ENCODE assay signal across 15 cellular contexts in genomic region chr6:167996424-167997199, GRCh38. TPM values are rescaled to one million over a fixed set of nuclear protein-coding genes. Genes with fewer than 3 reads are reported as not detected.
A peak's percentile ranks its signal among the peaks of the same experiment; 100 is the strongest.
DNase-seq lines count a peak whose midpoint lies in the region; ATAC-seq and TF ChIP-seq lines count a peak whose summit lies in the region.
"Had no signal": no experiment of that assay in that cellular context is flagged by ENCODE, and none has a peak within 500 bp of the region (broad histone marks: within the 10 kb centered on the region; RNA-seq: fewer than 3 reads in every experiment).

No MANE protein-coding gene starts in this region.

- H3K27ac ChIP-seq in esophagus muscularis mucosa (replicated peaks in 1 of 4): no peak overlapping the region

- no peak overlapping the region for H3K4me3 ChIP-seq in esophagus muscularis mucosa
- H3K4me3 ChIP-seq: MG63 had no signal

- H3K9me3 ChIP-seq in esophagus muscularis mucosa: no peaks in the 10 kb centered on the region
- H3K9me3 ChIP-seq: MG63 had no signal

- WGBS in esophagus muscularis mucosa: 84% methylated on average over 37 of the region's 43 CpGs

- no peak for ATAC-seq in HG03159 (IDR thresholded peaks at IDR 0.05; ENCODE audit: unreplicated experiment)
- no peak for ATAC-seq in left ventricle myocardium superior

- H3K36me3 ChIP-seq in esophagus muscularis mucosa: no peaks in the 10 kb centered on the region
- H3K36me3 ChIP-seq: MG63 had no signal

- intact Hi-C loops in esophagus muscularis mucosa (cut with DNase I) (no loop called here), posterior vena cava (cut with DNase I) (no loop called here), left ventricle myocardium superior (cut with micrococcal nuclease) (no loop called here)

- TF ChIP-seq CTCF in esophagus muscularis mucosa (IDR thresholded peaks at IDR 0.05): no peak

- peaks cover 0 to 49% (median 7%) of the 10 kb centered on the region in 4 donors for H3K27me3 ChIP-seq in esophagus muscularis mucosa
- H3K27me3 ChIP-seq: MG63 had no signal

- TF ChIP-seq POLR2A in esophagus muscularis mucosa (IDR thresholded peaks at IDR 0.05; ENCODE audit: low read depth): no peak

- DNase-seq in DMS53 treated with DMSO at 0.1 percent for 48 hours (lab: John Stamatoyannopoulos, UW; ENCODE audit: unreplicated experiment) (peak; percentile 0), NCI-H526 treated with DMSO at 0.1 percent for 48 hours (lab: John Stamatoyannopoulos, UW) (peak; percentile 27), esophagus muscularis mucosa (ENCODE audit: extremely low spot score) (peak; percentile 78), posterior vena cava (ENCODE audit: low spot score) (peak; percentile 81), left ventricle myocardium superior (no peak), NCI-H2227 (lab: John Stamatoyannopoulos, UW; ENCODE audit: unreplicated experiment) (no peak)
- DNase-seq: activated effector memory CD4-positive, alpha-beta T cell treated with anti-CD3 and anti-CD28 coated beads, Interleukin-2, amount 50 U/mL, for 16 hours; CD4-positive, CD25-positive, alpha-beta regulatory T cell; effector CD4-positive, alpha-beta T cell; immature natural killer cell; MG63; NCI-H2227 treated with DMSO at 0.1 percent for 48 hours; retina; stimulated activated CD4-positive, alpha-beta T cell treated with anti-CD3 and anti-CD28 coated beads, Interleukin-2, amount 100 ng/mL, for 24 hours had no signal

- no peak for TF ChIP-seq EP300 in esophagus muscularis mucosa (IDR thresholded peaks at IDR 0.05)

- no peaks in the 10 kb centered on the region for H3K4me1 ChIP-seq in esophagus muscularis mucosa

RNA-seq across cellular contexts. Expression of gene KIF25, which starts 0.9 kb away (rescaled TPM):
- total RNA-seq in esophagus muscularis mucosa: under 1 TPM in 1 of 4 donors, not detected in 3; 0.17 TPM
- total RNA-seq in posterior vena cava: not detected
- not detected for total RNA-seq in left ventricle myocardium superior
- total RNA-seq: CD4-positive, CD25-positive, alpha-beta regulatory T cell had no signal

Comparison
In these comparisons a context has a peak if more than half of its experiments do, and no peak if none do; other contexts are left out.
1. DNase-seq: peak in DMS53 treated with DMSO at 0.1 percent for 48 hours (single experiment), NCI-H526 treated with DMSO at 0.1 percent for 48 hours (single experiment), esophagus muscularis mucosa (single experiment) and posterior vena cava (single experiment); none in left ventricle myocardium superior (single experiment) and NCI-H2227 (single experiment).